ENCODE assay signal across 12 cellular contexts in the genomic region with DNA sequence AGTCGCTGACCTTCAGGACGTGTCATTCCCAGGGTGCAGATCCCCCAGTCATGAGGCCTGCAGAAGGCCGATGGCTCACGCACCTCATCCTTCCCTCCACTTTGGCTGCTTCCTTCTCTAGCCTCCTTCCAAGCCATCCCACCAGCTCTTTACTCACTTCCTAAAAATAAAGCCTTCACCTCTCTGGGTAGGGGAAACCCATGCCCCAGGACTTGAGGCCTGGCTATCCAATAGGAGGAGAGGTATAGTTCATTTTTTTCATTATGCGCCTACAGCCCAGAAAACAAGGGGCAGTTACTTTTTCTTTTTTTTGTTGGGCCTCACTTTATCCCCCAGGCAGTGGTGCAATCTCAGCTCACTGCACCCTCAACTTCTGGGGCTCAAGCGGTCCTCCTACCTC.
"Had no signal": no experiment of that assay in that cellular context is flagged by ENCODE, and none has a peak within 500 bp of the region (broad histone marks: within the 10 kb centered on the region; RNA-seq: fewer than 3 reads in every experiment).

No MANE protein-coding gene starts in this region.

- H3K9me3 ChIP-seq: pancreas had no signal

- DNase-seq: activated B cell treated with CpG ODN at 0.5 μM for 24 hours, T-helper 17 cell had no signal

- ATAC-seq: gastrocnemius medialis, pancreas had no signal

- H3K27ac ChIP-seq: left lung, pancreas had no signal

- H3K27me3 Mint-ChIP-seq: activated naive CD8-positive, alpha-beta T cell treated with anti-CD3 and anti-CD28 coated beads for 36 hours; T-helper 17 cell had no signal

- H3K27ac Mint-ChIP-seq: activated B cell treated with CpG ODN at 0.5 μM for 24 hours had no signal

- H3K4me1 Mint-ChIP-seq: neural crest cell had no signal

- H3K4me3 ChIP-seq: breast epithelium, gastrocnemius medialis, left lung, pancreas, skin epidermis had no signal

- H3K36me3 ChIP-seq: breast epithelium, gastrocnemius medialis, left lung, pancreas had no signal

- H3K27me3 ChIP-seq: breast epithelium, gastrocnemius medialis, left lung, pancreas had no signal

- H3K4me3 Mint-ChIP-seq: activated B cell treated with CpG ODN at 0.5 μM for 24 hours; activated naive CD8-positive, alpha-beta T cell treated with anti-CD3 and anti-CD28 coated beads for 36 hours; activated T-cell treated with anti-CD3 and anti-CD28 coated beads, Interleukin-2, amount 50 U/mL, for 4 hours; neural crest cell; T-helper 17 cell had no signal

- FAIRE-seq: keratinocyte, pancreas, TTC549 had no signal
